ENCODE assay signal across 8 cellular contexts in the genomic region with DNA sequence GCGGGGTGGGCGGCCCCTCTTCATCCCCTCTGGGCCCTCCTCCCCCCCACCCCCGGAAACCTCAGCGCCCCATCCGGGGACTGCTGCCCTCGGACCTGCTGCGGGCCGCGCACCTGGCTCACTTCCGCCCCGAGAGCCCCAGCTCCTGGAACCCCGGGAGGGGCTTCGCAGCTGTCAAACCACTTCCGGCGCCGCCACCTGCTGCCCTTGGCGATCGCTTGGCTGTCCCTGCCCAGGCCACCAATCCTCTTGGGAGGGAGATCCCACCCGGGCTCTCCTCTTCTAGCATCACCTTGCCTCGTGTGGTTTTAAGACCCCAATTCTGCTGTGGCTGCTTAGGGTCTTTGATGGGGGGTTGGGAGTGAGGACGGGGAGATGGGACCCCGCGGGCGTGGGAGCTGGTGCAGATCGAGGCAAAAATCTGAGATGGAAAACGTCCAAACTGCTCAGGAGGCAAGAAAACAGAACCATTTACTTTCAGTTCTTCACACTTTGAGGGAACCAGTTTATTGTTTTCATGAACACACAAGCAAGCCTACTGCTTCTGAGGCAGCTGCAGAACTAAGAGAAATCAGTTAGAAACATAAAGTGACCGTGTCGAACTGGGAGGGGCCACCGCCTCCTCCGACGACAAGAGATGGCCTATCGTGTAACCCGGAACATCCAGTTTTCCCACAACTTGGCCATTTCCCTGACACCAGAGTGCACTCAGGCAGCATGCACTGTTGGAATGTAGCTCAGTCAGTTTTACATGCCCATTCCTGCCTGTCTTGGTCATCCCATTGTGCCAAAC. TPM values are rescaled to one million over a fixed set of nuclear protein-coding genes. Genes with fewer than 3 reads are reported as not detected.
DNase-seq lines count a peak whose midpoint lies in the region; ATAC-seq and TF ChIP-seq lines count a peak whose summit lies in the region.

No MANE protein-coding gene starts in this region.

- peaks cover 65% of the 10 kb centered on the region for H3K4me1 Mint-ChIP-seq in stimulated activated naive CD8-positive, alpha-beta T cell treated with anti-CD3 and anti-CD28 coated beads, Interleukin-15, amount 100 ng/mL, for 72 hours

- H3K27ac ChIP-seq in C4-2B (peak overlapping the region; percentile 86), muscle layer of duodenum (ENCODE audit: low read length) (peak overlapping the region; percentile 79)

- no peaks in the 10 kb centered on the region for H3K4me1 ChIP-seq in muscle layer of duodenum (ENCODE audit: control insufficient read depth in 1 of 2, insufficient read depth in 2 of 2, low read length in 2 of 2)

- peak overlapping the region; percentile 84 to 91 for H3K4me3 Mint-ChIP-seq in stimulated activated naive CD8-positive, alpha-beta T cell treated with anti-CD3 and anti-CD28 coated beads, Interleukin-15, amount 100 ng/mL, for 72 hours

- H3K9me3 Mint-ChIP-seq in stimulated activated naive CD8-positive, alpha-beta T cell treated with anti-CD3 and anti-CD28 coated beads, Interleukin-15, amount 100 ng/mL, for 72 hours, result no peaks in the 10 kb centered on the region

- peak; percentile 54 for ATAC-seq in GM19043 (IDR thresholded peaks at IDR 0.05; ENCODE audit: low read depth, unreplicated experiment)
- peak; percentile 77 for ATAC-seq in HG03175 (IDR thresholded peaks at IDR 0.05; ENCODE audit: unreplicated experiment)
- peak; percentile 70 for ATAC-seq in stimulated activated naive CD8-positive, alpha-beta T cell treated with anti-CD3 and anti-CD28 coated beads, Interleukin-15, amount 100 ng/mL, for 72 hours

- H3K4me3 ChIP-seq in epithelial cell of proximal tubule (ENCODE audit: low read depth, low read length) (peak overlapping the region; percentile 69), muscle layer of duodenum (ENCODE audit: low read depth in 1 of 2, low read length in 2 of 2) (peak overlapping the region; percentile 66 to 69)

- no peaks in the 10 kb centered on the region for H3K27me3 Mint-ChIP-seq in stimulated activated naive CD8-positive, alpha-beta T cell treated with anti-CD3 and anti-CD28 coated beads, Interleukin-15, amount 100 ng/mL, for 72 hours

- H3K9me3 ChIP-seq in muscle layer of duodenum (ENCODE audit: control insufficient read depth in 1 of 2, low read length in 2 of 2), result no peaks in the 10 kb centered on the region

- no peak for TF ChIP-seq CTCF in C4-2B (conservative IDR thresholded peaks at IDR 0.05)
- TF ChIP-seq CTCF in epithelial cell of proximal tubule (conservative IDR thresholded peaks at IDR 0.05; ENCODE audit: low read depth, low read length), result no peak

- H3K27me3 ChIP-seq in muscle layer of duodenum (ENCODE audit: low read depth, low read length), result no peaks in the 10 kb centered on the region

- peak overlapping the region; percentile 93 to 98 for H3K27ac Mint-ChIP-seq in stimulated activated naive CD8-positive, alpha-beta T cell treated with anti-CD3 and anti-CD28 coated beads, Interleukin-15, amount 100 ng/mL, for 72 hours

- DNase-seq in NCI-H748 (lab: John Stamatoyannopoulos, UW; ENCODE audit: unreplicated experiment), result peak; percentile 86
- peak; percentile 34 for DNase-seq in activated T-cell treated with anti-CD3 and anti-CD28 coated beads for 1 hour (ENCODE audit: low read depth)
- peak; percentile 52 for DNase-seq in epithelial cell of proximal tubule (ENCODE audit: low read depth)
- peak; percentile 57 to 79 for DNase-seq in stimulated activated naive CD8-positive, alpha-beta T cell treated with anti-CD3 and anti-CD28 coated beads, Interleukin-15, amount 100 ng/mL, for 72 hours

- H3K36me3 ChIP-seq in muscle layer of duodenum (ENCODE audit: control insufficient read depth in 1 of 2, insufficient read depth in 2 of 2, low read length in 2 of 2), result no peaks in the 10 kb centered on the region

RNA-seq across cellular contexts. Expression of a gene that starts 0.8 kb away (rescaled TPM):
- total RNA-seq in epithelial cell of proximal tubule, result 18.2 and 19.3 TPM in 2 replicates

Comparison
In these comparisons a context has a peak if more than half of its experiments do, and no peak if none do; other contexts are left out.
1. Peak in every context shown above with its lines: DNase-seq, ATAC-seq, H3K4me3 ChIP-seq and H3K27ac ChIP-seq.
2. DNase-seq: peak in every context shown above with its lines; median percentile 86 in NCI-H748; 68 in stimulated activated naive CD8-positive, alpha-beta T cell treated with anti-CD3 and anti-CD28 coated beads, Interleukin-15, amount 100 ng/mL, for 72 hours; 52 in epithelial cell of proximal tubule; 34 in activated T-cell treated with anti-CD3 and anti-CD28 coated beads for 1 hour.